Comparison of ENCODE assay signal across 15 cellular contexts in the genomic region with DNA sequence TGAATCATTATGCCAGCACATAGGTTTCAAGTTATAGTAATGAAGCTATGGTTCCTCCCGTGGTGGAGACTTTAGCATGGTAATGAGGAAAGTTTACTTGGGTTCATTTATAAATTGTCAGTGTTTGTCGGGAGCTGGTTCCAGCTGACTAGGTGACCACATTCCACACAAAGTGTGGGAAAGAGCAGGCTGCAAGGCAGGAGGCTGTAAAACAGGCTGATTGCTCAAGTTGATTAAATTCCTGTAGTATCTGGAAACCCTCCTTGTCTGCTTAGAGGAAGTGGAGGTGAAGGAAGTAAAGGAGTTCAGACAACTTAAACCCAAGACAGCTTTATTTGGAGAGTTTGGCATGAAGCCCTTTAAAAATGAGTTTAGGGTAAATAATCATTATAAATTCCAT.
DNase-seq lines count a peak whose midpoint lies in the region; ATAC-seq and TF ChIP-seq lines count a peak whose summit lies in the region.
"Had no signal": no experiment of that assay in that cellular context is flagged by ENCODE, and none has a peak within 500 bp of the region (broad histone marks: within the 10 kb centered on the region; RNA-seq: fewer than 3 reads in every experiment).

No MANE protein-coding gene starts in this region.

- no TSS peak for BruUV-seq in MCF 10A (replicated peaks; lab: Mats Ljungman, UMichigan)

- peak; percentile 5 for DNase-seq in Daoy (ENCODE audit: low read depth)
- DNase-seq in OCI-M1 (lab: John Stamatoyannopoulos, UW) = peak; percentile 51
- peak; percentile 8 for DNase-seq in epithelial cell of prostate (ENCODE audit: low read depth, low spot score)
- DNase-seq in neural progenitor cell (ENCODE audit: low spot score) = peak; percentile 2
- DNase-seq in MCF 10A (ENCODE audit: unreplicated experiment) = no peak
- DNase-seq in CD8-positive, alpha-beta T cell = no peak
- no peak for DNase-seq in lower leg skin (ENCODE audit: low spot score in 2 of 2)
- DNase-seq: activated CD4-positive, alpha-beta T cell treated with anti-CD3 and anti-CD28 coated beads, Interleukin-2, amount 10 ng/mL, durations not matched to agents 7 days and 5 days; activated T-cell treated with anti-CD3 and anti-CD28 coated beads, Interleukin-2, amount 50 U/mL, for 48 hours; erythroblast; HCEC 1CT; NCI-H1048; NCI-H2171 treated with DMSO at 0.1 percent for 48 hours; spleen had no signal

- 30 to 33% methylated on average over 2 of the region's 2 CpGs for WGBS in lower leg skin, 2 donors

- H3K4me3 ChIP-seq in neural progenitor cell (no peak overlapping the region), lower leg skin (ENCODE audit: low read depth, poor library complexity, severe bottlenecking) (no peak overlapping the region)
- no peak overlapping the region for H3K4me3 ChIP-seq in CD8-positive, alpha-beta T cell (ENCODE audit: low read depth, low read length)
- H3K4me3 ChIP-seq: spleen had no signal

- H3K9ac ChIP-seq in neural progenitor cell = no peak overlapping the region

- TF ChIP-seq CTCF in neural progenitor cell (IDR thresholded peaks at IDR 0.05) (no peak), MCF 10A (IDR thresholded peaks at IDR 0.05; ENCODE audit: unreplicated experiment) (no peak), lower leg skin (IDR thresholded peaks at IDR 0.05) (no peak)
- TF ChIP-seq CTCF in CD8-positive, alpha-beta T cell (IDR thresholded peaks at IDR 0.05) = no peak

- H4K20me1 ChIP-seq in neural progenitor cell (ENCODE audit: low read depth) = no peaks in the 10 kb centered on the region

- no peak overlapping the region for H3K4me3 Mint-ChIP-seq in neural progenitor cell
- no peak overlapping the region for H3K4me3 Mint-ChIP-seq in MCF 10A (ENCODE audit: unreplicated experiment)
- H3K4me3 Mint-ChIP-seq in CD8-positive, alpha-beta T cell = no peak overlapping the region
- H3K4me3 Mint-ChIP-seq: activated CD4-positive, alpha-beta T cell treated with anti-CD3 and anti-CD28 coated beads, Interleukin-2, amount 10 ng/mL, durations not matched to agents 7 days and 5 days had no signal

- H2AFZ ChIP-seq in neural progenitor cell (replicated peaks) = no peak overlapping the region

- H3K27me3 Mint-ChIP-seq in neural progenitor cell (ENCODE audit: insufficient read depth, low read depth) = peaks cover 3% of the 10 kb centered on the region
- peaks cover 80% of the 10 kb centered on the region for H3K27me3 Mint-ChIP-seq in MCF 10A (ENCODE audit: insufficient read depth, unreplicated experiment)
- no peaks in the 10 kb centered on the region for H3K27me3 Mint-ChIP-seq in CD8-positive, alpha-beta T cell (ENCODE audit: low read depth)
- H3K27me3 Mint-ChIP-seq: activated CD4-positive, alpha-beta T cell treated with anti-CD3 and anti-CD28 coated beads, Interleukin-2, amount 10 ng/mL, durations not matched to agents 7 days and 5 days had no signal

- H3K36me3 ChIP-seq in neural progenitor cell = no peaks in the 10 kb centered on the region
- no peaks in the 10 kb centered on the region for H3K36me3 ChIP-seq in CD8-positive, alpha-beta T cell (ENCODE audit: insufficient read depth, low read length)
- H3K36me3 ChIP-seq: spleen had no signal

- H3K4me1 Mint-ChIP-seq in neural progenitor cell (no peaks in the 10 kb centered on the region), MCF 10A (ENCODE audit: insufficient read depth, unreplicated experiment) (no peaks in the 10 kb centered on the region)
- H3K4me1 Mint-ChIP-seq in CD8-positive, alpha-beta T cell (ENCODE audit: low read depth) = no peaks in the 10 kb centered on the region
- H3K4me1 Mint-ChIP-seq: activated CD4-positive, alpha-beta T cell treated with anti-CD3 and anti-CD28 coated beads, Interleukin-2, amount 10 ng/mL, durations not matched to agents 7 days and 5 days had no signal

- H3F3A ChIP-seq in neural progenitor cell (ENCODE audit: low read depth) = no peaks in the 10 kb centered on the region

- H3K9me3 Mint-ChIP-seq in neural progenitor cell = no peaks in the 10 kb centered on the region
- no peaks in the 10 kb centered on the region for H3K9me3 Mint-ChIP-seq in MCF 10A (ENCODE audit: unreplicated experiment)
- no peaks in the 10 kb centered on the region for H3K9me3 Mint-ChIP-seq in CD8-positive, alpha-beta T cell
- H3K9me3 Mint-ChIP-seq: activated CD4-positive, alpha-beta T cell treated with anti-CD3 and anti-CD28 coated beads, Interleukin-2, amount 10 ng/mL, durations not matched to agents 7 days and 5 days had no signal

- no peak overlapping the region for H3K4me2 ChIP-seq in neural progenitor cell

- no peak for ATAC-seq in GM18861 (IDR thresholded peaks at IDR 0.05; ENCODE audit: unreplicated experiment)
- ATAC-seq in CD8-positive, alpha-beta T cell = no peak

- no peaks in the 10 kb centered on the region for H3K79me2 ChIP-seq in neural progenitor cell (ENCODE audit: low read depth)

- no peaks in the 10 kb centered on the region for H3K9me3 ChIP-seq in neural progenitor cell (ENCODE audit: low read depth)
- no peaks in the 10 kb centered on the region for H3K9me3 ChIP-seq in CD8-positive, alpha-beta T cell (ENCODE audit: low read length)
- H3K9me3 ChIP-seq: spleen had no signal

- CTCF ChIA-PET in MCF 10A (lab: Yijun Ruan, JAX) = interaction anchor here (0.6 kb wide), 1 partner anchor 24 kb away, joined by 4 read pairs; no protein-coding TSS in a partner anchor
- CTCF ChIA-PET in CD8-positive, alpha-beta T cell (lab: Charles Lee) = interaction anchor here (0.7 kb wide), 1 partner anchor 9 kb away, joined by 3 read pairs; no protein-coding TSS in a partner anchor

- H3K27ac Mint-ChIP-seq in neural progenitor cell (no peak overlapping the region), MCF 10A (ENCODE audit: low read depth, unreplicated experiment) (no peak overlapping the region)
- no peak overlapping the region for H3K27ac Mint-ChIP-seq in CD8-positive, alpha-beta T cell
- H3K27ac Mint-ChIP-seq: activated CD4-positive, alpha-beta T cell treated with anti-CD3 and anti-CD28 coated beads, Interleukin-2, amount 10 ng/mL, durations not matched to agents 7 days and 5 days had no signal

- H3K36me3 Mint-ChIP-seq in neural progenitor cell = peaks cover 1% of the 10 kb centered on the region
- no peaks in the 10 kb centered on the region for H3K36me3 Mint-ChIP-seq in MCF 10A (ENCODE audit: insufficient read depth, unreplicated experiment)
- H3K36me3 Mint-ChIP-seq in CD8-positive, alpha-beta T cell = peaks cover 11% of the 10 kb centered on the region

- no peak for TF ChIP-seq POLR2A in lower leg skin (IDR thresholded peaks at IDR 0.05)

- no peaks in the 10 kb centered on the region for H3K4me1 ChIP-seq in neural progenitor cell
- H3K4me1 ChIP-seq in CD8-positive, alpha-beta T cell (ENCODE audit: insufficient read depth, low read length) = no peaks in the 10 kb centered on the region
- H3K4me1 ChIP-seq: spleen had no signal

- POLR2A ChIA-PET in MCF 10A (lab: Yijun Ruan, JAX) = no interaction called here
- POLR2A ChIA-PET in CD8-positive, alpha-beta T cell (lab: Charles Lee) = no interaction called here

- H3K27me3 ChIP-seq in neural progenitor cell = no peaks in the 10 kb centered on the region
- no peaks in the 10 kb centered on the region for H3K27me3 ChIP-seq in CD8-positive, alpha-beta T cell (ENCODE audit: insufficient read depth, low read length)
- H3K27me3 ChIP-seq: spleen had no signal

- intact Hi-C loops in MCF 10A (cut with micrococcal nuclease) = no loop called here
- intact Hi-C loops in CD8-positive, alpha-beta T cell (cut with DNase I, micrococcal nuclease) = no loop called here
- intact Hi-C loops in lower leg skin (cut with DNase I; ENCODE audit: low total_unique reads) = no loop called here

- H3K27ac ChIP-seq in epithelial cell of prostate = no peak overlapping the region
- peak overlapping the region; percentile 15 for H3K27ac ChIP-seq in neural progenitor cell
- H3K27ac ChIP-seq in CD8-positive, alpha-beta T cell (ENCODE audit: low read depth, low read length) = no peak overlapping the region
- H3K27ac ChIP-seq: spleen had no signal

Comparison
In these comparisons a context has a peak if more than half of its experiments do, and no peak if none do; other contexts are left out.
1. DNase-seq: peak in Daoy (single experiment), OCI-M1 (single experiment), epithelial cell of prostate (single experiment) and neural progenitor cell (single experiment); none in MCF 10A (single experiment), CD8-positive, alpha-beta T cell (0 of 7) and lower leg skin (0 of 2).